In genomic region chr9:112867275-112867991, GRCh38 we compare ENCODE assay signal across 11 cellular contexts. TPM values are rescaled to one million over a fixed set of nuclear protein-coding genes. Genes with fewer than 3 reads are reported as not detected.
DNase-seq lines count a peak whose midpoint lies in the region; FAIRE-seq and TF ChIP-seq lines count a peak whose summit lies in the region.
"Had no signal": no experiment of that assay in that cellular context is flagged by ENCODE, and none has a peak within 500 bp of the region (broad histone marks: within the 10 kb centered on the region; RNA-seq: fewer than 3 reads in every experiment).

No MANE protein-coding gene starts in this region.

- H3K4me3 ChIP-seq in AG04450 (ENCODE audit: low read depth, low read length) (no peak overlapping the region), ascending aorta (no peak overlapping the region)

- FAIRE-seq in HTR-8/SVneo (lab: Jason Lieb, UNC): no peak
- FAIRE-seq: GM18507 had no signal

- peak overlapping the region; percentile 64 for H3K27ac Mint-ChIP-seq in activated T-helper 1 cell treated with anti-CD3 and anti-CD28 coated beads, Interleukin-12 subunit alpha, Interleukin-12 subunit beta, Interleukin-2, Interleukin-4 antibody, amounts not matched to agents 30 ng/mL and 10 ng/mL and 1 ng/mL, durations not matched to agents 14 hours and 24 hours and 36 hours

- CTCF ChIA-PET in AG04450 (lab: Charles Lee): no interaction called here

- POLR2A ChIA-PET in AG04450 (lab: Yijun Ruan, JAX): no interaction called here

- H3K27me3 Mint-ChIP-seq in activated T-helper 1 cell treated with anti-CD3 and anti-CD28 coated beads, Interleukin-12 subunit alpha, Interleukin-12 subunit beta, Interleukin-2, Interleukin-4 antibody, amounts not matched to agents 30 ng/mL and 10 ng/mL and 1 ng/mL, durations not matched to agents 14 hours and 24 hours and 36 hours (ENCODE audit: insufficient read depth): no peaks in the 10 kb centered on the region
- H3K27me3 Mint-ChIP-seq: natural killer cell treated with Interleukin-12 subunit alpha and Interleukin-12 subunit beta and Interleukin-15 and Interleukin-18, amount 100 ng/mL, for 72 hours had no signal

- H3K27me3 ChIP-seq in AG04450 (ENCODE audit: control insufficient read depth, insufficient read depth, low read length): no peaks in the 10 kb centered on the region
- H3K27me3 ChIP-seq in ascending aorta: no peaks in the 10 kb centered on the region

- H3K27ac ChIP-seq in AG04450 (ENCODE audit: low read depth, low read length): peak overlapping the region; percentile 47
- H3K27ac ChIP-seq in ascending aorta: no peak overlapping the region

- H3K4me3 Mint-ChIP-seq in activated T-helper 1 cell treated with anti-CD3 and anti-CD28 coated beads, Interleukin-12 subunit alpha, Interleukin-12 subunit beta, Interleukin-2, Interleukin-4 antibody, amounts not matched to agents 30 ng/mL and 10 ng/mL and 1 ng/mL, durations not matched to agents 14 hours and 24 hours and 36 hours: no peak overlapping the region
- H3K4me3 Mint-ChIP-seq: natural killer cell treated with Interleukin-12 subunit alpha and Interleukin-12 subunit beta and Interleukin-15 and Interleukin-18, amount 100 ng/mL, for 72 hours had no signal

- no peaks in the 10 kb centered on the region for H3K9me3 Mint-ChIP-seq in activated T-helper 1 cell treated with anti-CD3 and anti-CD28 coated beads, Interleukin-12 subunit alpha, Interleukin-12 subunit beta, Interleukin-2, Interleukin-4 antibody, amounts not matched to agents 30 ng/mL and 10 ng/mL and 1 ng/mL, durations not matched to agents 14 hours and 24 hours and 36 hours
- H3K9me3 Mint-ChIP-seq: natural killer cell treated with Interleukin-12 subunit alpha and Interleukin-12 subunit beta and Interleukin-15 and Interleukin-18, amount 100 ng/mL, for 72 hours had no signal

- DNase-seq in AG04450 (ENCODE audit: low read depth, low spot score) (peak; percentile 44), HTR-8/SVneo (ENCODE audit: insufficient read length, low spot score) (peak; percentile 62), kidney glomerular epithelial cell (lab: John Stamatoyannopoulos, UW) (peak; percentile 82), ascending aorta (ENCODE audit: low spot score in 2 of 2) (no peak), NCI-H1048 (lab: John Stamatoyannopoulos, UW) (no peak), hypothalamus (lab: John Stamatoyannopoulos, UW) (no peak)
- DNase-seq in activated T-helper 1 cell treated with anti-CD3 and anti-CD28 coated beads, Interleukin-12 subunit alpha, Interleukin-12 subunit beta, Interleukin-2, Interleukin-4 antibody, amounts not matched to agents 30 ng/mL and 10 ng/mL and 1 ng/mL, durations not matched to agents 14 hours and 24 hours and 36 hours (ENCODE audit: low spot score): no peak
- no peak for DNase-seq in activated effector memory CD4-positive, alpha-beta T cell treated with Interleukin-2 at 50 U/mL for 16 hours
- DNase-seq: T-helper 9 cell had no signal

- peaks cover 12 to 20% of the 10 kb centered on the region in 2 donors for H3K36me3 ChIP-seq in ascending aorta

- intact Hi-C loops in activated T-helper 1 cell treated with anti-CD3 and anti-CD28 coated beads, Interleukin-12 subunit alpha, Interleukin-12 subunit beta, Interleukin-2, Interleukin-4 antibody, amounts not matched to agents 30 ng/mL and 10 ng/mL and 1 ng/mL, durations not matched to agents 14 hours and 24 hours and 36 hours (cut with micrococcal nuclease): no loop called here
- intact Hi-C loops in ascending aorta (cut with DNase I): no loop called here

- H3K4me1 ChIP-seq in ascending aorta: no peaks in the 10 kb centered on the region

- H3K9me3 ChIP-seq in AG04450 (ENCODE audit: control insufficient read depth, insufficient read depth, low read length) (peaks cover 8% of the 10 kb centered on the region), ascending aorta (no peaks in the 10 kb centered on the region)

- H3K4me1 Mint-ChIP-seq in activated T-helper 1 cell treated with anti-CD3 and anti-CD28 coated beads, Interleukin-12 subunit alpha, Interleukin-12 subunit beta, Interleukin-2, Interleukin-4 antibody, amounts not matched to agents 30 ng/mL and 10 ng/mL and 1 ng/mL, durations not matched to agents 14 hours and 24 hours and 36 hours (ENCODE audit: low read depth): peaks cover 19% of the 10 kb centered on the region

- peaks cover 4% of the 10 kb centered on the region for H3K36me3 Mint-ChIP-seq in activated T-helper 1 cell treated with anti-CD3 and anti-CD28 coated beads, Interleukin-12 subunit alpha, Interleukin-12 subunit beta, Interleukin-2, Interleukin-4 antibody, amounts not matched to agents 30 ng/mL and 10 ng/mL and 1 ng/mL, durations not matched to agents 14 hours and 24 hours and 36 hours (ENCODE audit: low read depth)
- H3K36me3 Mint-ChIP-seq: natural killer cell treated with Interleukin-12 subunit alpha and Interleukin-12 subunit beta and Interleukin-15 and Interleukin-18, amount 100 ng/mL, for 72 hours had no signal

- TF ChIP-seq CTCF in AG04450 (IDR thresholded peaks at IDR 0.05; ENCODE audit: low read depth, low read length) (no peak), ascending aorta (IDR thresholded peaks at IDR 0.05) (no peak)

RNA-seq across cellular contexts. Expression of gene SLC46A2, which starts 23.2 kb away (rescaled TPM):
- polyA plus RNA-seq in AG04450 (2011; rRNA removed): not detected in 2 replicates
- polyA minus RNA-seq in AG04450 (2011; rRNA and poly(A)+ RNA removed): not detected in 2 replicates
- total RNA-seq in activated T-helper 1 cell treated with anti-CD3 and anti-CD28 coated beads, Interleukin-12 subunit alpha, Interleukin-12 subunit beta, Interleukin-2, Interleukin-4 antibody, amounts not matched to agents 30 ng/mL and 10 ng/mL and 1 ng/mL, durations not matched to agents 14 hours and 24 hours and 36 hours: not detected in 2 replicates
- total RNA-seq in ascending aorta: not detected
- total RNA-seq: natural killer cell treated with Interleukin-12 subunit alpha and Interleukin-12 subunit beta and Interleukin-15 and Interleukin-18, amount 100 ng/mL, for 72 hours had no signal

Comparison
In these comparisons a context has a peak if more than half of its experiments do, and no peak if none do; other contexts are left out.
1. DNase-seq: peak in AG04450 (single experiment), HTR-8/SVneo (single experiment) and kidney glomerular epithelial cell (single experiment); none in activated T-helper 1 cell treated with anti-CD3 and anti-CD28 coated beads, Interleukin-12 subunit alpha, Interleukin-12 subunit beta, Interleukin-2, Interleukin-4 antibody, amounts not matched to agents 30 ng/mL and 10 ng/mL and 1 ng/mL, durations not matched to agents 14 hours and 24 hours and 36 hours (single experiment), ascending aorta (0 of 2), NCI-H1048 (single experiment), hypothalamus (0 of 51) and activated effector memory CD4-positive, alpha-beta T cell treated with Interleukin-2 at 50 U/mL for 16 hours (single experiment).